In the genomic region with DNA sequence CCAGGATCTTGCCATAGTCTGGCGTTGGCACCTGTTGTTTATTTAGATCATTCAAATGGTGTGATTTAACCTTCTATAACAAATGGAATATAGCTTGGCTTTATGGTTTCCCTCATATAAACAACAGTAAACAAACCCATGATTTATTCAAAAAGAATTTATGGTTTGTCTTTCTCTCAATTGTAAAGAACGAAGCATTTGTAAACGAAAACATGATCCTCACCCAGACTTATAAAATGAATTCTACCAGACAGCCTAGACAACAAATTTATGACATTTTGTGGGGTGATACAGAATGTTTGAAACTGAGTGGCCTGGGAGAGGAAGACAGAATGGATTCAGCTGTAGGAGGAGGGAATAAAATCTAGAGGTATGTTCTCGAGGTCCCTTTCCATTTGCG, we compare ENCODE assay signal across 23 cellular contexts.
A peak's percentile ranks its signal among the peaks of the same experiment; 100 is the strongest.
DNase-seq lines count a peak whose midpoint lies in the region; ATAC-seq, FAIRE-seq and TF ChIP-seq lines count a peak whose summit lies in the region.
"Had no signal": no experiment of that assay in that cellular context is flagged by ENCODE, and none has a peak within 500 bp of the region (broad histone marks: within the 10 kb centered on the region; RNA-seq: fewer than 3 reads in every experiment).

No MANE protein-coding gene starts in this region.

- no peaks in the 10 kb centered on the region for H3K79me2 ChIP-seq in PC-3 (ENCODE audit: low read length)
- no peaks in the 10 kb centered on the region for H3K79me2 ChIP-seq in HepG2 (ENCODE audit: insufficient read depth, low read length)

- no peak overlapping the region for H3K4me3 Mint-ChIP-seq in nephron
- H3K4me3 Mint-ChIP-seq in chondrocyte (ENCODE audit: unreplicated experiment) = no peak overlapping the region
- H3K4me3 Mint-ChIP-seq: CD14-positive monocyte; CD4-positive, alpha-beta T cell; CD8-positive, alpha-beta memory T cell; GM23338 had no signal

- ATAC-seq in PC-3 = peak; percentile 71
- ATAC-seq in HepG2 = no peak
- ATAC-seq: A549, GM23338 had no signal

- peaks cover 30% of the 10 kb centered on the region for H3K4me1 Mint-ChIP-seq in nephron
- no peaks in the 10 kb centered on the region for H3K4me1 Mint-ChIP-seq in chondrocyte (ENCODE audit: low read depth)
- H3K4me1 Mint-ChIP-seq: CD8-positive, alpha-beta memory T cell had no signal

- no peaks in the 10 kb centered on the region for H4K20me1 ChIP-seq in PC-3 (ENCODE audit: low read length)
- H4K20me1 ChIP-seq in HepG2 (ENCODE audit: insufficient read depth, low read length) = no peaks in the 10 kb centered on the region
- H4K20me1 ChIP-seq: BLaER1 treated with 17β-estradiol and CSF1 and Interleukin-3, amounts not matched to agents 10 nM and 100 nM had no signal

- no peaks in the 10 kb centered on the region for H3K27me3 ChIP-seq in PC-3 (ENCODE audit: low read length)
- no peaks in the 10 kb centered on the region for H3K27me3 ChIP-seq in HepG2 (ENCODE audit: control insufficient read depth in 1 of 2, insufficient read depth in 2 of 2, low read length in 2 of 2)
- H3K27me3 ChIP-seq: BE2C; BLaER1 treated with 17β-estradiol and CSF1 and Interleukin-3, amounts not matched to agents 10 nM and 100 nM had no signal

- H3K4me1 ChIP-seq in PC-3 (ENCODE audit: insufficient read depth, low read length) (0 out of 2 replicates have a peak, but pooled peaks cover 10% of the 10 kb centered on the region), HepG2 (ENCODE audit: insufficient read depth, low read length) (no peaks in the 10 kb centered on the region)
- H3K4me1 ChIP-seq: A549, BE2C had no signal

- WGBS in HepG2 (ENCODE audit: low lambda C conversion rate) = 2% methylated on average over 5 of the region's 5 CpGs

- no peak for FAIRE-seq in HepG2 (lab: Jason Lieb, UNC)
- FAIRE-seq in H54 (lab: Jason Lieb, UNC) = no peak
- FAIRE-seq: A549, GM12891, GM18507 had no signal

- H3K27me3 Mint-ChIP-seq in nephron (ENCODE audit: low read depth) (peaks cover 3% of the 10 kb centered on the region), chondrocyte (ENCODE audit: low read depth) (peaks cover 33% of the 10 kb centered on the region)

- H3K27ac Mint-ChIP-seq in nephron = peak overlapping the region; percentile 49 to 90 (median 59)
- no peak overlapping the region for H3K27ac Mint-ChIP-seq in chondrocyte (ENCODE audit: unreplicated experiment)
- H3K27ac Mint-ChIP-seq: CD14-positive monocyte; CD4-positive, alpha-beta T cell; GM23338 had no signal

- TF ChIP-seq CTCF in PC-3 (conservative IDR thresholded peaks at IDR 0.05; ENCODE audit: low read depth, low read length) = no peak
- no peak for TF ChIP-seq CTCF in nephron (IDR thresholded peaks at IDR 0.05; ENCODE audit: unreplicated experiment in 3 of 3)
- TF ChIP-seq CTCF in HepG2 (CRISPR knock-in tag; IDR thresholded peaks at IDR 0.05) = no peak
- TF ChIP-seq CTCF in chondrocyte (IDR thresholded peaks at IDR 0.05) = no peak

- no peaks in the 10 kb centered on the region for H3K9me2 ChIP-seq in PC-3 (replicated peaks; ENCODE audit: low read length)

- CTCF ChIA-PET in PC-3 (lab: Charles Lee) = no interaction called here
- CTCF ChIA-PET in HepG2 (lab: Yijun Ruan, JAX; ENCODE audit: low intra/inter-chr PET ratio, low total read pairs) = no interaction called here

- H3K9me3 Mint-ChIP-seq in nephron (no peaks in the 10 kb centered on the region), chondrocyte (ENCODE audit: low read depth) (no peaks in the 10 kb centered on the region)
- H3K9me3 Mint-ChIP-seq: CD4-positive, alpha-beta T cell; GM23338 had no signal

- no peaks in the 10 kb centered on the region for H3F3A ChIP-seq in PC-3 (ENCODE audit: low read length, unreplicated experiment)

- in situ Hi-C loops in HepG2 (cut with HindIII; ENCODE audit: extremely low pct_ligation_motif_present, low pct_unique_long_range_greater_than_20kb) = no loop called here

- H3K27ac ChIP-seq in PC-3 (ENCODE audit: low read length) = no peak overlapping the region
- H3K27ac ChIP-seq in HepG2 (ENCODE audit: extremely low read length, insufficient read depth, low read length) = no peak overlapping the region
- H3K27ac ChIP-seq: A549; BLaER1 treated with 17β-estradiol and CSF1 and Interleukin-3, amounts not matched to agents 10 nM and 100 nM had no signal

- H3K9me3 ChIP-seq in PC-3 (ENCODE audit: low read length) (no peaks in the 10 kb centered on the region), HepG2 (ENCODE audit: low read length) (no peaks in the 10 kb centered on the region)
- H3K9me3 ChIP-seq: A549; BE2C; BLaER1 treated with 17β-estradiol and CSF1 and Interleukin-3, amounts not matched to agents 10 nM and 100 nM; HAP-1 had no signal

- H3K36me3 ChIP-seq in PC-3 (ENCODE audit: low read depth, low read length) (no peaks in the 10 kb centered on the region), HepG2 (replicated peaks in 1 of 2; ENCODE audit: control insufficient read depth in 1 of 2, insufficient read depth in 2 of 2, low read length in 2 of 2) (no peaks in the 10 kb centered on the region)
- H3K36me3 ChIP-seq: BE2C; BLaER1 treated with 17β-estradiol and CSF1 and Interleukin-3, amounts not matched to agents 10 nM and 100 nM; HAP-1 had no signal

- H3K4me2 ChIP-seq in PC-3 (ENCODE audit: low read length) (no peak overlapping the region), HepG2 (ENCODE audit: low read depth, low read length) (no peak overlapping the region)
- H3K4me2 ChIP-seq: A549; BLaER1 treated with 17β-estradiol and CSF1 and Interleukin-3, amounts not matched to agents 10 nM and 100 nM; GM23338 had no signal

- no peak overlapping the region for H3K9ac ChIP-seq in PC-3 (ENCODE audit: low read length)
- no peak overlapping the region for H3K9ac ChIP-seq in HepG2 (ENCODE audit: insufficient read depth, low read depth, low read length)
- H3K9ac ChIP-seq: BLaER1 treated with 17β-estradiol and CSF1 and Interleukin-3, amounts not matched to agents 10 nM and 100 nM had no signal

- H3K4me3 ChIP-seq in PC-3 (ENCODE audit: low read length) (no peak overlapping the region), HepG2 (replicated peaks in 1 of 3; ENCODE audit: insufficient read depth in 1 of 3, low read depth in 2 of 3, low read length in 3 of 3) (no peak overlapping the region)
- H3K4me3 ChIP-seq: A549; BLaER1 treated with 17β-estradiol and CSF1 and Interleukin-3, amounts not matched to agents 10 nM and 100 nM; GM23338; HAP-1 had no signal

- intact Hi-C loops in PC-3 (cut with micrococcal nuclease) (no loop called here), HepG2 (cut with micrococcal nuclease; ENCODE audit: unreplicated experiment) (no loop called here)

- TF ChIP-seq POLR2A in HepG2 (IDR thresholded peaks at IDR 0.05; ENCODE audit: insufficient read depth in 1 of 2, low read depth in 2 of 2, low read length in 2 of 2) (no peak), H54 (IDR thresholded peaks at IDR 0.05; ENCODE audit: low read depth, low read length) (no peak)

- H2AFZ ChIP-seq in PC-3 (ENCODE audit: low read length) = no peak overlapping the region
- H2AFZ ChIP-seq in HepG2 (ENCODE audit: low read length) = no peak overlapping the region
- H2AFZ ChIP-seq: GM23338 had no signal

- H3K36me3 Mint-ChIP-seq in nephron (ENCODE audit: low read depth) = no peaks in the 10 kb centered on the region
- no peaks in the 10 kb centered on the region for H3K36me3 Mint-ChIP-seq in chondrocyte (ENCODE audit: low read depth)
- H3K36me3 Mint-ChIP-seq: CD14-positive monocyte; CD8-positive, alpha-beta memory T cell had no signal

- POLR2A ChIA-PET in PC-3 (lab: Charles Lee; ENCODE audit: unreplicated experiment) (interaction anchor here (0.5 kb wide), 1 partner anchor 36 kb away, joined by 3 read pairs; no protein-coding TSS in a partner anchor), HepG2 (lab: Yijun Ruan, JAX) (no interaction called here)

- TF ChIP-seq EP300 in HepG2 (IDR thresholded peaks at IDR 0.05; ENCODE audit: low read depth in 2 of 2, low read length in 2 of 2) (no peak), HepG2 (CRISPR knock-in tag; IDR thresholded peaks at IDR 0.05; ENCODE audit: borderline replicate concordance) (no peak)

- no TSS peak for BruUV-seq in PC-3 (replicated peaks; lab: Mats Ljungman, UMichigan)
- BruUV-seq in HepG2 (replicated peaks; lab: Mats Ljungman, UMichigan) = no TSS peak

- TF ChIP-seq RAD21 in HepG2 (CRISPR knock-in tag; IDR thresholded peaks at IDR 0.05) = no peak

- peak; percentile 9 for DNase-seq in HCEC 1CT
- DNase-seq in PC-3 = peak; percentile 25
- DNase-seq in HepG2 (ENCODE audit: low spot score) = no peak
- no peak for DNase-seq in chondrocyte (ENCODE audit: low spot score)
- no peak for DNase-seq in H54 (ENCODE audit: insufficient read length, low spot score)
- DNase-seq: 8988T; ACHN; AML-193; BE2C; CD4-positive, alpha-beta T cell; CD8-positive, alpha-beta memory T cell; DMS 273 treated with DMSO at 0.1 percent for 48 hours; DMS79; EL; GF-D8 had no signal

Comparison
In these comparisons a context has a peak if more than half of its experiments do, and no peak if none do; other contexts are left out.
1. DNase-seq: peak in HCEC 1CT (single experiment) and PC-3 (single experiment); none in HepG2 (single experiment), chondrocyte (single experiment) and H54 (single experiment).